In genomic region chr22:29028468-29028867, GRCh38 we compare ENCODE assay signal across 20 cellular contexts. TPM values are rescaled to one million over a fixed set of nuclear protein-coding genes. Genes with fewer than 3 reads are reported as not detected.
"Had no signal": no experiment of that assay in that cellular context is flagged by ENCODE, and none has a peak within 500 bp of the region (broad histone marks: within the 10 kb centered on the region; RNA-seq: fewer than 3 reads in every experiment).

No MANE protein-coding gene starts in this region.

- DNase-seq: activated CD4-positive, alpha-beta memory T cell treated with anti-CD3 and anti-CD28 coated beads for 36 hours; activated CD4-positive, alpha-beta T cell treated with anti-CD3 and anti-CD28 coated beads for 36 hours; activated CD8-positive, alpha-beta memory T cell treated with anti-CD3 and anti-CD28 coated beads, Interleukin-2, amount 10 ng/mL, durations not matched to agents 7 days and 5 days; activated naive CD4-positive, alpha-beta T cell treated with anti-CD3 and anti-CD28 coated beads for 36 hours; activated naive CD8-positive, alpha-beta T cell treated with anti-CD3 and anti-CD28 coated beads, Interleukin-2, amount 50 U/mL, for 24 hours; activated T-cell treated with anti-CD3 and anti-CD28 coated beads, Interleukin-2, amount 50 U/mL, for 1 hour; aorta; heart right ventricle; left colon; naive B cell; stimulated activated CD4-positive, alpha-beta T cell treated with anti-CD3 and anti-CD28 coated beads, Interleukin-4, amount 100 ng/mL, for 24 hours; stimulated activated naive CD4-positive, alpha-beta T cell treated with Interleukin-2 at 50 U/mL for 16 hours; T-cell; upper lobe of right lung had no signal

- H3K27ac ChIP-seq: gastroesophageal sphincter, heart right ventricle, skin epidermis, upper lobe of right lung had no signal

- ATAC-seq: activated CD4-positive, alpha-beta T cell treated with anti-CD3 and anti-CD28 coated beads for 36 hours; activated CD8-positive, alpha-beta memory T cell treated with anti-CD3 and anti-CD28 coated beads, Interleukin-2, amount 10 ng/mL, durations not matched to agents 7 days and 5 days; activated naive CD8-positive, alpha-beta T cell treated with anti-CD3 and anti-CD28 coated beads, Interleukin-2, amount 50 U/mL, for 24 hours; gastroesophageal sphincter; heart right ventricle; left colon; T-cell; upper lobe of right lung had no signal

- H3K4me3 Mint-ChIP-seq: activated CD4-positive, alpha-beta memory T cell treated with anti-CD3 and anti-CD28 coated beads for 36 hours; activated CD4-positive, alpha-beta T cell treated with anti-CD3 and anti-CD28 coated beads for 36 hours; activated CD8-positive, alpha-beta memory T cell treated with anti-CD3 and anti-CD28 coated beads, Interleukin-2, amount 10 ng/mL, durations not matched to agents 7 days and 5 days; activated naive CD4-positive, alpha-beta T cell treated with anti-CD3 and anti-CD28 coated beads for 36 hours; activated naive CD8-positive, alpha-beta T cell treated with anti-CD3 and anti-CD28 coated beads, Interleukin-2, amount 50 U/mL, for 24 hours; T-cell had no signal

- H3K36me3 Mint-ChIP-seq: activated CD4-positive, alpha-beta memory T cell treated with anti-CD3 and anti-CD28 coated beads for 36 hours; activated CD8-positive, alpha-beta memory T cell treated with anti-CD3 and anti-CD28 coated beads, Interleukin-2, amount 10 ng/mL, durations not matched to agents 7 days and 5 days; naive B cell; T-cell had no signal

- H3K9me3 ChIP-seq: gastroesophageal sphincter, heart right ventricle, upper lobe of right lung had no signal

- H3K36me3 ChIP-seq: gastroesophageal sphincter, heart right ventricle, upper lobe of right lung had no signal

- H3K4me3 ChIP-seq: gastroesophageal sphincter, heart right ventricle, lung, skin epidermis, upper lobe of right lung had no signal

- H3K27ac Mint-ChIP-seq: activated CD4-positive, alpha-beta memory T cell treated with anti-CD3 and anti-CD28 coated beads for 36 hours; activated CD4-positive, alpha-beta T cell treated with anti-CD3 and anti-CD28 coated beads for 36 hours; activated CD8-positive, alpha-beta memory T cell treated with anti-CD3 and anti-CD28 coated beads, Interleukin-2, amount 10 ng/mL, durations not matched to agents 7 days and 5 days; activated naive CD4-positive, alpha-beta T cell treated with anti-CD3 and anti-CD28 coated beads for 36 hours; activated naive CD8-positive, alpha-beta T cell treated with anti-CD3 and anti-CD28 coated beads, Interleukin-2, amount 50 U/mL, for 24 hours; activated T-helper 2 cell treated with anti-CD3 and anti-CD28 coated beads, Interferon-gamma antibody, Interleukin-2, Interleukin-4, amounts not matched to agents 10 μg/mL and 5 μg/mL and 100 μg/mL, durations not matched to agents 14 hours and 24 hours and 36 hours; naive B cell had no signal

- H3K27me3 ChIP-seq: gastroesophageal sphincter, upper lobe of right lung had no signal

- H3K9me3 Mint-ChIP-seq: activated CD4-positive, alpha-beta memory T cell treated with anti-CD3 and anti-CD28 coated beads for 36 hours; activated naive CD4-positive, alpha-beta T cell treated with anti-CD3 and anti-CD28 coated beads for 36 hours; activated naive CD8-positive, alpha-beta T cell treated with anti-CD3 and anti-CD28 coated beads, Interleukin-2, amount 50 U/mL, for 24 hours; activated T-helper 2 cell treated with anti-CD3 and anti-CD28 coated beads, Interferon-gamma antibody, Interleukin-2, Interleukin-4, amounts not matched to agents 10 μg/mL and 5 μg/mL and 100 μg/mL, durations not matched to agents 14 hours and 24 hours and 36 hours; naive B cell; T-cell had no signal

RNA-seq across cellular contexts. Expression of gene C22orf31, which starts 33.2 kb away (rescaled TPM):
- total RNA-seq: activated CD4-positive, alpha-beta memory T cell treated with anti-CD3 and anti-CD28 coated beads for 36 hours; activated CD4-positive, alpha-beta T cell treated with anti-CD3 and anti-CD28 coated beads for 36 hours; activated CD8-positive, alpha-beta memory T cell treated with anti-CD3 and anti-CD28 coated beads, Interleukin-2, amount 10 ng/mL, durations not matched to agents 7 days and 5 days; activated naive CD4-positive, alpha-beta T cell treated with anti-CD3 and anti-CD28 coated beads for 36 hours; activated T-helper 2 cell treated with anti-CD3 and anti-CD28 coated beads, Interferon-gamma antibody, Interleukin-2, Interleukin-4, amounts not matched to agents 10 μg/mL and 5 μg/mL and 100 μg/mL, durations not matched to agents 14 hours and 24 hours and 36 hours; aorta; epithelial cell of proximal tubule; gastroesophageal sphincter; left colon; lung; mononuclear cell; T-cell; upper lobe of right lung had no signal
- polyA plus RNA-seq: aorta, heart right ventricle had no signal
